20 cellular contexts compared by ENCODE assay signal in the genomic region with DNA sequence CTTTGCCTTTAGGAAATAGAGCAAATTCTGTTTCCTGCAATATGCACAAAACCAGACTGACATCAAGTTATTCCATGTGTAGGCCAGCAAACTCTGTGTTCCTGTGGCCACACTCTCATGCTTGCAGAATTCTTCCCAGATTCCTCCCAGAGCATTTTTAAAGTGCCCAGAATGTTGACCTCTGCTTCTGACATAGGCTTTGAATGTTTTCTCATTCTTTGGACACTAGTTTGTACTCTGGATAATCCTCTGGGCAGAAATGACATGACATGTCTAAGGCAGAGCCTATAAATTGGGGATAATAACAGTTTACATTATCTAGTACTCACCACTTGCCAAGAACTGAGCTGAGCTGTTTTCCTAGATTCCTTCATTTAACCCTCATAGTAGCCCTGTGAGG. TPM values are rescaled to one million over a fixed set of nuclear protein-coding genes. Genes with fewer than 3 reads are reported as not detected.
DNase-seq lines count a peak whose midpoint lies in the region; TF ChIP-seq lines count a peak whose summit lies in the region.
"Had no signal": no experiment of that assay in that cellular context is flagged by ENCODE, and none has a peak within 500 bp of the region (broad histone marks: within the 10 kb centered on the region; RNA-seq: fewer than 3 reads in every experiment).

No MANE protein-coding gene starts in this region.

- peak; percentile 81 for DNase-seq in EH (ENCODE audit: low read depth)
- DNase-seq in adipocyte (ENCODE audit: low read depth), result peak; percentile 52
- peak; percentile 58 for DNase-seq in iris pigment epithelial cell (ENCODE audit: low read depth)
- peak; percentile 69 to 89 for DNase-seq in trophoblast cell
- DNase-seq in dedifferentiated amniotic fluid mesenchymal stem cell (ENCODE audit: extremely low spot score), result no peak
- DNase-seq in central memory CD4-positive, alpha-beta T cell, result no peak
- no peak for DNase-seq in HK-2 (ENCODE audit: unreplicated experiment)
- DNase-seq in transverse colon, result no peak
- DNase-seq: CD8-positive, alpha-beta memory T cell; DND-41; GF-D8; GOT3; NCI-H1048; NCI-H1436 treated with DMSO at 0.1 percent for 48 hours; NCI-H2081; NCI-H510A; NCI-H774; PC-9 had no signal

- no peak overlapping the region for H3K18ac ChIP-seq in trophoblast cell (ENCODE audit: low read length)

- H3K36me3 ChIP-seq in adipocyte (ENCODE audit: control insufficient read depth, insufficient read depth, low read length, severe bottlenecking) (no peaks in the 10 kb centered on the region), trophoblast cell (ENCODE audit: control insufficient read depth in 1 of 2, insufficient read depth in 2 of 2, low read length in 2 of 2) (peaks cover 4 to 6% of the 10 kb centered on the region in 2 experiments), transverse colon (no peaks in the 10 kb centered on the region)
- H3K36me3 ChIP-seq: SJSA1 had no signal

- no peak overlapping the region for H2AK5ac ChIP-seq in trophoblast cell (ENCODE audit: low read length)

- H4K91ac ChIP-seq in trophoblast cell (ENCODE audit: low read depth, low read length), result no peak overlapping the region

- H3K4me3 ChIP-seq in adipocyte (ENCODE audit: low read length), result no peak overlapping the region
- no peak overlapping the region for H3K4me3 ChIP-seq in trophoblast cell (ENCODE audit: low read depth, low read length)
- H3K4me3 ChIP-seq in transverse colon, result no peak overlapping the region
- H3K4me3 ChIP-seq: PC-9, SJSA1 had no signal

- H4K8ac ChIP-seq in trophoblast cell (ENCODE audit: low read depth, low read length), result no peak overlapping the region

- H3K14ac ChIP-seq in trophoblast cell (ENCODE audit: low read length), result no peak overlapping the region

- H4K12ac ChIP-seq in trophoblast cell (ENCODE audit: low read depth, low read length), result no peak overlapping the region

- H3K9ac ChIP-seq in adipocyte (ENCODE audit: low read length) (no peak overlapping the region), trophoblast cell (ENCODE audit: low read length) (no peak overlapping the region)
- H3K9ac ChIP-seq: KMS-11 had no signal

- no peak overlapping the region for H2AFZ ChIP-seq in trophoblast cell (ENCODE audit: insufficient read depth, low read length, poor library complexity)
- H2AFZ ChIP-seq: PC-9 had no signal

- no peak overlapping the region for H3K4ac ChIP-seq in trophoblast cell (ENCODE audit: low read depth, low read length)

- no peak overlapping the region for H3K4me2 ChIP-seq in trophoblast cell (ENCODE audit: low read length)
- H3K4me2 ChIP-seq: KMS-11, PC-9 had no signal

- TF ChIP-seq CTCF in transverse colon (IDR thresholded peaks at IDR 0.05), result no peak

- in situ Hi-C loops in transverse colon (cut with MboI; ENCODE audit: low pct_ligation_motif_present in 1 of 4, low pct_unique_long_range_greater_than_20kb in 1 of 4, low sequenced_read_pairs in 3 of 4), result loop anchor here in 2 of 4 donors (10.0 to 25.0 kb wide), 2 partner anchors 124 to 184 kb away; a partner anchor contains a TSS

- intact Hi-C loops in transverse colon (cut with DNase I; ENCODE audit: low total_unique reads), result no loop called here

- no peak overlapping the region for H2BK12ac ChIP-seq in trophoblast cell (ENCODE audit: low read length)

- H3K79me2 ChIP-seq in trophoblast cell (ENCODE audit: control insufficient read depth, insufficient read depth, low read length, poor library complexity), result no peaks in the 10 kb centered on the region

- H3K4me1 ChIP-seq in adipocyte (ENCODE audit: control insufficient read depth, insufficient read depth, low read length) (peaks cover 30% of the 10 kb centered on the region), trophoblast cell (ENCODE audit: control insufficient read depth in 1 of 2, insufficient read depth in 2 of 2, low read length in 2 of 2) (peaks cover 5 to 12% of the 10 kb centered on the region in 2 experiments), transverse colon (peaks cover 0 to 7% (median 0%) of the 10 kb centered on the region in 4 donors)

- no peak overlapping the region for H2BK120ac ChIP-seq in trophoblast cell (ENCODE audit: insufficient read depth, low read length, poor library complexity)

- no peak overlapping the region for H3K27ac ChIP-seq in trophoblast cell (ENCODE audit: low read depth, low read length)
- peak overlapping the region in 1 of 4 donors; percentile 29 for H3K27ac ChIP-seq in transverse colon
- H3K27ac ChIP-seq: KMS-11, PC-9, SJSA1 had no signal

- H3K9me3 ChIP-seq in adipocyte (ENCODE audit: control insufficient read depth, low read length), result no peaks in the 10 kb centered on the region
- H3K9me3 ChIP-seq in trophoblast cell (ENCODE audit: insufficient read depth, low read depth, low read length), result no peaks in the 10 kb centered on the region
- no peaks in the 10 kb centered on the region for H3K9me3 ChIP-seq in transverse colon
- H3K9me3 ChIP-seq: SJSA1 had no signal

- H3K27me3 ChIP-seq in adipocyte (replicated peaks; ENCODE audit: control insufficient read depth, insufficient read depth, low read length), result no peaks in the 10 kb centered on the region
- no peaks in the 10 kb centered on the region for H3K27me3 ChIP-seq in trophoblast cell (ENCODE audit: insufficient read depth, low read length)
- no peaks in the 10 kb centered on the region for H3K27me3 ChIP-seq in transverse colon
- H3K27me3 ChIP-seq: SJSA1 had no signal

- TF ChIP-seq POLR2A in transverse colon (IDR thresholded peaks at IDR 0.05), result no peak

- no peak for TF ChIP-seq EP300 in transverse colon (IDR thresholded peaks at IDR 0.05; ENCODE audit: low read depth)

- H2BK5ac ChIP-seq in trophoblast cell (ENCODE audit: low read depth, low read length, poor library complexity), result no peak overlapping the region

- no peak overlapping the region for H3K23ac ChIP-seq in trophoblast cell (ENCODE audit: low read length)

- no peaks in the 10 kb centered on the region for H3K79me1 ChIP-seq in trophoblast cell (ENCODE audit: low read length)

RNA-seq across cellular contexts. Expression of a gene that starts 9.2 kb away (rescaled TPM):
- polyA plus RNA-seq in trophoblast cell (2013), result 6.3 and 7.2 TPM in 2 replicates
- 10 to 100 TPM; 17.1 to 28.4 (median 19.5) TPM for total RNA-seq in transverse colon

RNA-seq across cellular contexts. Expression of a gene that starts 49.0 kb away (rescaled TPM):
- 141 and 153 TPM in 2 replicates for polyA plus RNA-seq in trophoblast cell (2013)
- total RNA-seq in transverse colon, result 100 to 1,000 TPM in 3 of 4 donors, 10 to 100 TPM in 1; 27.1 to 250 (median 159) TPM

Comparison
In these comparisons a context has a peak if more than half of its experiments do, and no peak if none do; other contexts are left out.
1. DNase-seq: peak in EH (single experiment), adipocyte (single experiment), iris pigment epithelial cell (single experiment) and trophoblast cell (2 of 2); none in dedifferentiated amniotic fluid mesenchymal stem cell (single experiment), central memory CD4-positive, alpha-beta T cell (single experiment), HK-2 (single experiment) and transverse colon (single experiment).